ENCODE assay signal across 8 cellular contexts in genomic region chr20:2237059-2237458, GRCh38. TPM values are rescaled to one million over a fixed set of nuclear protein-coding genes. Genes with fewer than 3 reads are reported as not detected.
A peak's percentile ranks its signal among the peaks of the same experiment; 100 is the strongest.
DNase-seq lines count a peak whose midpoint lies in the region; ATAC-seq and TF ChIP-seq lines count a peak whose summit lies in the region.

No MANE protein-coding gene starts in this region.

- peak overlapping the region; percentile 22 for H3K27ac ChIP-seq in hepatocyte

- no peaks in the 10 kb centered on the region for H3K9me3 ChIP-seq in adipocyte (ENCODE audit: control insufficient read depth, low read length)
- no peaks in the 10 kb centered on the region for H3K9me3 ChIP-seq in hepatocyte (ENCODE audit: low read depth)

- H3K36me3 ChIP-seq in adipocyte (ENCODE audit: control insufficient read depth, insufficient read depth, low read length, severe bottlenecking) (no peaks in the 10 kb centered on the region), hepatocyte (replicated peaks; ENCODE audit: insufficient read depth, low read depth) (no peaks in the 10 kb centered on the region)

- H3K4me3 ChIP-seq in adipocyte (ENCODE audit: low read length) (peak overlapping the region; percentile 20), hepatocyte (no peak overlapping the region)

- no peak overlapping the region for H3K9ac ChIP-seq in adipocyte (ENCODE audit: low read length)

- H3K4me2 ChIP-seq in hepatocyte: no peak overlapping the region

- 80% methylated on average over 11 of the region's 11 CpGs for WGBS in hepatocyte (ENCODE audit: low lambda C conversion rate, missing lambda C conversion rate)

- H3K4me1 ChIP-seq in adipocyte (ENCODE audit: control insufficient read depth, insufficient read depth, low read length): peaks cover 12% of the 10 kb centered on the region
- no peaks in the 10 kb centered on the region for H3K4me1 ChIP-seq in hepatocyte (ENCODE audit: insufficient read depth)

- DNase-seq in HPDE6-E6E7 (ENCODE audit: extremely low spot score) (peak; percentile 93), adipocyte (ENCODE audit: low read depth) (peak; percentile 94), hepatocyte (ENCODE audit: low spot score) (peak; percentile 27), smooth muscle cell of the brain vasculature (ENCODE audit: low read depth, low spot score) (peak; percentile 18), pons (ENCODE audit: low spot score) (no peak), NCI-H748 (lab: John Stamatoyannopoulos, UW; ENCODE audit: unreplicated experiment) (no peak)

- no peaks in the 10 kb centered on the region for H4K20me1 ChIP-seq in hepatocyte (ENCODE audit: insufficient read depth, poor library complexity, severe bottlenecking)

- ATAC-seq in GM21825 (IDR thresholded peaks at IDR 0.05; ENCODE audit: unreplicated experiment) (no peak), HG02571 (IDR thresholded peaks at IDR 0.05; ENCODE audit: unreplicated experiment) (no peak)

- H2AFZ ChIP-seq in hepatocyte: no peak overlapping the region

- peak; percentile 21 for TF ChIP-seq CTCF in hepatocyte (IDR thresholded peaks at IDR 0.05; ENCODE audit: poor library complexity)

- no peaks in the 10 kb centered on the region for H3K27me3 ChIP-seq in adipocyte (replicated peaks; ENCODE audit: control insufficient read depth, insufficient read depth, low read length)
- no peaks in the 10 kb centered on the region for H3K27me3 ChIP-seq in hepatocyte

- no peaks in the 10 kb centered on the region for H3K9me2 ChIP-seq in hepatocyte (replicated peaks; ENCODE audit: insufficient read depth)

- H3K79me2 ChIP-seq in hepatocyte: no peaks in the 10 kb centered on the region

RNA-seq across cellular contexts. Expression of gene TGM3, which starts 58.7 kb away (rescaled TPM):
- 0.23 TPM in 1 of 2 replicates, not detected in the other for total RNA-seq in hepatocyte
- 0.15 TPM in 1 of 2 replicates, not detected in the other for polyA plus RNA-seq in hepatocyte

Comparison
In these comparisons a context has a peak if more than half of its experiments do, and no peak if none do; other contexts are left out.
1. DNase-seq: peak in HPDE6-E6E7 (single experiment), adipocyte (single experiment), hepatocyte (single experiment) and smooth muscle cell of the brain vasculature (single experiment); none in pons (single experiment) and NCI-H748 (single experiment).